ENCODE assay signal across 1 cellular context in the genomic region with DNA sequence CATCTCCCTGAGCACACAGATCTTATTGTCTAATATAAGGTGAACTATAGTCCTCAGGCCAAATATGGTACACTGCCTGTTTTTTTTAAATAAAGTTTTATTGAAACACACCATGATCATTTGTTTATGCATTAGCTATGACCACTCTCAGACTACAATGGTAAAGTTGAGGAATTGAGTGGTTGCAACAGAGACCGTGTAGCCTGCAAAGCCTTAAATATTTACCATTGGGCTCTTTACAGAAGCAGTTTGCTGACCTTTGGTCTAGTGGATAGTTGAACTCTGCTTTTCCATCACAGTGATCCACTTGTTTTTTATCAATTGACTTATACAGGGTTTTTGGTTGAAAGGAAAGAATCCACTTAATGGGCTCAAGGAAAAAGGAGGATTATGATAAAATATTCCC.
A peak's percentile ranks its signal among the peaks of the same experiment; 100 is the strongest.
TF ChIP-seq lines count a peak whose summit lies in the region.

No MANE protein-coding gene starts in this region.

TF ChIP-seq in GM12878, 131 proteins besides CTCF, POLR2A, EP300 and RAD21:
- TF ChIP-seq, protein P1, sequence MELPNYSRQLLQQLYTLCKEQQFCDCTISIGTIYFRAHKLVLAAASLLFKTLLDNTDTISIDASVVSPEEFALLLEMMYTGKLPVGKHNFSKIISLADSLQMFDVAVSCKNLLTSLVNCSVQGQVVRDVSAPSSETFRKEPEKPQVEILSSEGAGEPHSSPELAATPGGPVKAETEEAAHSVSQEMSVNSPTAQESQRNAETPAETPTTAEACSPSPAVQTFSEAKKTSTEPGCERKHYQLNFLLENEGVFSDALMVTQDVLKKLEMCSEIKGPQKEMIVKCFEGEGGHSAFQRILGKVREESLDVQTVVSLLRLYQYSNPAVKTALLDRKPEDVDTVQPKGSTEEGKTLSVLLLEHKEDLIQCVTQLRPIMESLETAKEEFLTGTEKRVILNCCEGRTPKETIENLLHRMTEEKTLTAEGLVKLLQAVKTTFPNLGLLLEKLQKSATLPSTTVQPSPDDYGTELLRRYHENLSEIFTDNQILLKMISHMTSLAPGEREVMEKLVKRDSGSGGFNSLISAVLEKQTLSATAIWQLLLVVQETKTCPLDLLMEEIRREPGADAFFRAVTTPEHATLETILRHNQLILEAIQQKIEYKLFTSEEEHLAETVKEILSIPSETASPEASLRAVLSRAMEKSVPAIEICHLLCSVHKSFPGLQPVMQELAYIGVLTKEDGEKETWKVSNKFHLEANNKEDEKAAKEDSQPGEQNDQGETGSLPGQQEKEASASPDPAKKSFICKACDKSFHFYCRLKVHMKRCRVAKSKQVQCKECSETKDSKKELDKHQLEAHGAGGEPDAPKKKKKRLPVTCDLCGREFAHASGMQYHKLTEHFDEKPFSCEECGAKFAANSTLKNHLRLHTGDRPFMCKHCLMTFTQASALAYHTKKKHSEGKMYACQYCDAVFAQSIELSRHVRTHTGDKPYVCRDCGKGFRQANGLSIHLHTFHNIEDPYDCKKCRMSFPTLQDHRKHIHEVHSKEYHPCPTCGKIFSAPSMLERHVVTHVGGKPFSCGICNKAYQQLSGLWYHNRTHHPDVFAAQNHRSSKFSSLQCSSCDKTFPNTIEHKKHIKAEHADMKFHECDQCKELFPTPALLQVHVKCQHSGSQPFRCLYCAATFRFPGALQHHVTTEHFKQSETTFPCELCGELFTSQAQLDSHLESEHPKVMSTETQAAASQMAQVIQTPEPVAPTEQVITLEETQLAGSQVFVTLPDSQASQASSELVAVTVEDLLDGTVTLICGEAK (IDR thresholded peaks at IDR 0.05; ENCODE audit: borderline replicate concordance), result peak; percentile 57
- TF ChIP-seq FOXM1 (IDR thresholded peaks at IDR 0.05; ENCODE audit: low read depth, low read length) (no peak), CBX5 (IDR thresholded peaks at IDR 0.05; ENCODE audit: low read depth) (no peak), NR2C1 (IDR thresholded peaks at IDR 0.05) (no peak), REST (IDR thresholded peaks at IDR 0.05; ENCODE audit: low read depth, low read length) (no peak), ZNF384 (IDR thresholded peaks at IDR 0.05; ENCODE audit: borderline replicate concordance, low read depth, low read length) (no peak), HCFC1 (IDR thresholded peaks at IDR 0.05; ENCODE audit: low read length) (no peak)
- TF ChIP-seq, protein P2, sequence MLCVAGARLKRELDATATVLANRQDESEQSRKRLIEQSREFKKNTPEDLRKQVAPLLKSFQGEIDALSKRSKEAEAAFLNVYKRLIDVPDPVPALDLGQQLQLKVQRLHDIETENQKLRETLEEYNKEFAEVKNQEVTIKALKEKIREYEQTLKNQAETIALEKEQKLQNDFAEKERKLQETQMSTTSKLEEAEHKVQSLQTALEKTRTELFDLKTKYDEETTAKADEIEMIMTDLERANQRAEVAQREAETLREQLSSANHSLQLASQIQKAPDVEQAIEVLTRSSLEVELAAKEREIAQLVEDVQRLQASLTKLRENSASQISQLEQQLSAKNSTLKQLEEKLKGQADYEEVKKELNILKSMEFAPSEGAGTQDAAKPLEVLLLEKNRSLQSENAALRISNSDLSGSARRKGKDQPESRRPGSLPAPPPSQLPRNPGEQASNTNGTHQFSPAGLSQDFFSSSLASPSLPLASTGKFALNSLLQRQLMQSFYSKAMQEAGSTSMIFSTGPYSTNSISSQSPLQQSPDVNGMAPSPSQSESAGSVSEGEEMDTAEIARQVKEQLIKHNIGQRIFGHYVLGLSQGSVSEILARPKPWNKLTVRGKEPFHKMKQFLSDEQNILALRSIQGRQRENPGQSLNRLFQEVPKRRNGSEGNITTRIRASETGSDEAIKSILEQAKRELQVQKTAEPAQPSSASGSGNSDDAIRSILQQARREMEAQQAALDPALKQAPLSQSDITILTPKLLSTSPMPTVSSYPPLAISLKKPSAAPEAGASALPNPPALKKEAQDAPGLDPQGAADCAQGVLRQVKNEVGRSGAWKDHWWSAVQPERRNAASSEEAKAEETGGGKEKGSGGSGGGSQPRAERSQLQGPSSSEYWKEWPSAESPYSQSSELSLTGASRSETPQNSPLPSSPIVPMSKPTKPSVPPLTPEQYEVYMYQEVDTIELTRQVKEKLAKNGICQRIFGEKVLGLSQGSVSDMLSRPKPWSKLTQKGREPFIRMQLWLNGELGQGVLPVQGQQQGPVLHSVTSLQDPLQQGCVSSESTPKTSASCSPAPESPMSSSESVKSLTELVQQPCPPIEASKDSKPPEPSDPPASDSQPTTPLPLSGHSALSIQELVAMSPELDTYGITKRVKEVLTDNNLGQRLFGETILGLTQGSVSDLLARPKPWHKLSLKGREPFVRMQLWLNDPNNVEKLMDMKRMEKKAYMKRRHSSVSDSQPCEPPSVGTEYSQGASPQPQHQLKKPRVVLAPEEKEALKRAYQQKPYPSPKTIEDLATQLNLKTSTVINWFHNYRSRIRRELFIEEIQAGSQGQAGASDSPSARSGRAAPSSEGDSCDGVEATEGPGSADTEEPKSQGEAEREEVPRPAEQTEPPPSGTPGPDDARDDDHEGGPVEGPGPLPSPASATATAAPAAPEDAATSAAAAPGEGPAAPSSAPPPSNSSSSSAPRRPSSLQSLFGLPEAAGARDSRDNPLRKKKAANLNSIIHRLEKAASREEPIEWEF (IDR thresholded peaks at IDR 0.05; ENCODE audit: insufficient replicate concordance, low read depth, low read length), result no peak
TF ChIP-seq in GM12878: peak in this region for 1.
